17 cellular contexts compared by ENCODE assay signal in the genomic region with DNA sequence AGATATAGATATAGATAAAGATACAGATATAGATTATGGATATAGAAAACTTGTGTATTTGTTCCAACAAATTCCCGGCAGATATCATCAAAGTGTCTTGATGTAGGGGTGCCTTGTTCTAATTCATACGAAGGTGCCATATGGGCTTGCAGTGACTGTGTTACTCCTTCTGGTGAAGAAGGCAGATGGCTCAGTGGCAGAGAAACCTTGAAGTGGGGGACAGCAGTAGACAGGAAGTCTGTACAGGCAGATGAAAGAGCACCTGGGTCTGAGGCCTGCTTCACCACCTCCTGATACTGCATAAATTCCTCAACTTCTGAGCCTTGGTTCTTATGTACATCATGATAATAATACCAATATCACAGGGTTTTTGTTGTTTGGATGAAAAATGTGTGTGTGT.
"Had no signal": no experiment of that assay in that cellular context is flagged by ENCODE, and none has a peak within 500 bp of the region (broad histone marks: within the 10 kb centered on the region; RNA-seq: fewer than 3 reads in every experiment).

No MANE protein-coding gene starts in this region.

- H3K36me3 ChIP-seq: brain microvascular endothelial cell, heart left ventricle, right atrium auricular region, thyroid gland had no signal

- H3K4me1 Mint-ChIP-seq: immature natural killer cell; stimulated activated naive B cell treated with anti-CD40 and anti-IgM and Interleukin-4, amounts not matched to agents 10 μg/mL and 1 μg/mL and 100 μg/mL, for 72 hours had no signal

- H3K9me3 Mint-ChIP-seq: dendritic cell treated with granulocyte-macrophage colony-stimulating factor and Interleukin-4, amounts not matched to agents 40 ng/mL and 50 ng/mL, for 4 days had no signal

- H3K27me3 ChIP-seq: brain microvascular endothelial cell, heart left ventricle, right atrium auricular region, thyroid gland had no signal

- H3K27ac Mint-ChIP-seq: dendritic cell treated with granulocyte-macrophage colony-stimulating factor and Interleukin-4, amounts not matched to agents 40 ng/mL and 50 ng/mL, for 4 days; immature natural killer cell; nephron progenitor cell; progenitor cell of endocrine pancreas; stimulated activated naive B cell treated with anti-CD40 and anti-IgM and Interleukin-4, amounts not matched to agents 10 μg/mL and 1 μg/mL and 100 μg/mL, for 72 hours; T-helper 2 cell treated with Interferon-gamma antibody and Interleukin-4, amounts not matched to agents 5 μg/mL and 100 μg/mL, for 36 hours had no signal

- DNase-seq: activated naive CD4-positive, alpha-beta T cell treated with Interleukin-2 at 50 U/mL for 16 hours; brain microvascular endothelial cell; effector memory CD4-positive, alpha-beta T cell; immature natural killer cell; mesendoderm; nephron progenitor cell; occipital lobe; stimulated activated CD4-positive, alpha-beta T cell treated with anti-CD3 and anti-CD28 coated beads, Interleukin-15, amount 100 ng/mL, for 24 hours; stimulated activated CD4-positive, alpha-beta T cell treated with anti-CD3 and anti-CD28 coated beads, Interleukin-4, amount 100 ng/mL, for 1 hour; stimulated activated naive B cell treated with anti-CD40 and anti-IgM and Interleukin-4, amounts not matched to agents 10 μg/mL and 1 μg/mL and 100 μg/mL, for 72 hours; thyroid gland had no signal

- H3K4me3 Mint-ChIP-seq: dendritic cell treated with granulocyte-macrophage colony-stimulating factor and Interleukin-4, amounts not matched to agents 40 ng/mL and 50 ng/mL, for 4 days; immature natural killer cell; nephron progenitor cell; stimulated activated naive B cell treated with anti-CD40 and anti-IgM and Interleukin-4, amounts not matched to agents 10 μg/mL and 1 μg/mL and 100 μg/mL, for 72 hours; T-helper 2 cell treated with Interferon-gamma antibody and Interleukin-4, amounts not matched to agents 5 μg/mL and 100 μg/mL, for 36 hours had no signal

- ATAC-seq: stimulated activated naive B cell treated with anti-CD40 and anti-IgM and Interleukin-4, amounts not matched to agents 10 μg/mL and 1 μg/mL and 100 μg/mL, for 72 hours had no signal

- H3K4me3 ChIP-seq: heart left ventricle, right atrium auricular region, skin epidermis, thyroid gland had no signal

- H3K9me3 ChIP-seq: heart left ventricle, right atrium auricular region, thyroid gland had no signal

- H3K27ac ChIP-seq: brain microvascular endothelial cell, heart left ventricle, right atrium auricular region, skin epidermis, thyroid gland had no signal

- H3K4me1 ChIP-seq: right atrium auricular region, thyroid gland had no signal

- H3K36me3 Mint-ChIP-seq: immature natural killer cell had no signal
